14 cellular contexts compared by ENCODE assay signal in genomic region chr19:2080336-2080988, GRCh38. TPM values are rescaled to one million over a fixed set of nuclear protein-coding genes. Genes with fewer than 3 reads are reported as not detected.
DNase-seq lines count a peak whose midpoint lies in the region; ATAC-seq, FAIRE-seq and TF ChIP-seq lines count a peak whose summit lies in the region.
"Had no signal": no experiment of that assay in that cellular context is flagged by ENCODE, and none has a peak within 500 bp of the region (broad histone marks: within the 10 kb centered on the region; RNA-seq: fewer than 3 reads in every experiment).

No MANE protein-coding gene starts in this region.

- H3K27ac Mint-ChIP-seq in activated naive CD4-positive, alpha-beta T cell treated with anti-CD3 and anti-CD28 coated beads, Interleukin-2, amount 50 U/mL, for 24 hours, result peak overlapping the region; percentile 80
- peak overlapping the region; percentile 86 for H3K27ac Mint-ChIP-seq in activated CD8-positive, alpha-beta T cell treated with anti-CD3 and anti-CD28 coated beads, Interleukin-2, amount 10 ng/mL, durations not matched to agents 7 days and 5 days
- peak overlapping the region; percentile 39 for H3K27ac Mint-ChIP-seq in type B pancreatic cell

- dilution Hi-C loops in keratinocyte (cut with MboI; ENCODE audit: extremely low pct_ligation_motif_present, low sequenced_read_pairs), result no loop called here

- CTCF ChIA-PET in activated CD8-positive, alpha-beta T cell treated with anti-CD3 and anti-CD28 coated beads, Interleukin-2, amount 10 ng/mL, durations not matched to agents 7 days and 5 days (lab: Charles Lee), result interaction anchor here (1.1 to 1.4 kb wide), 2 partner anchors 10 to 13 kb away, joined by 3 to 4 read pairs; no protein-coding TSS in a partner anchor

- peak; percentile 75 for FAIRE-seq in keratinocyte (lab: Jason Lieb, UNC)
- FAIRE-seq: G401.6 had no signal

- H3K27ac ChIP-seq in keratinocyte (ENCODE audit: control insufficient read depth, insufficient read depth, low read length), result peak overlapping the region; percentile 52

- H3K4me2 ChIP-seq in keratinocyte (ENCODE audit: control insufficient read depth, extremely low read depth, insufficient read depth, low read depth, low read length), result peak overlapping the region; percentile 22

- peaks cover 2% of the 10 kb centered on the region for H3K36me3 Mint-ChIP-seq in activated naive CD4-positive, alpha-beta T cell treated with anti-CD3 and anti-CD28 coated beads, Interleukin-2, amount 50 U/mL, for 24 hours
- peaks cover 92% of the 10 kb centered on the region for H3K36me3 Mint-ChIP-seq in activated CD8-positive, alpha-beta T cell treated with anti-CD3 and anti-CD28 coated beads, Interleukin-2, amount 10 ng/mL, durations not matched to agents 7 days and 5 days (ENCODE audit: low read depth)
- peaks cover 3% of the 10 kb centered on the region for H3K36me3 Mint-ChIP-seq in type B pancreatic cell

- POLR2A ChIA-PET in activated CD8-positive, alpha-beta T cell treated with anti-CD3 and anti-CD28 coated beads, Interleukin-2, amount 10 ng/mL, durations not matched to agents 7 days and 5 days (lab: Charles Lee), result interaction anchor here (1.0 to 1.7 kb wide), 3 partner anchors 12 to 29 kb away, joined by 3 to 9 read pairs (median 4); no protein-coding TSS in a partner anchor

- peaks cover 43% of the 10 kb centered on the region for H3K4me1 Mint-ChIP-seq in activated naive CD4-positive, alpha-beta T cell treated with anti-CD3 and anti-CD28 coated beads, Interleukin-2, amount 50 U/mL, for 24 hours
- peaks cover 43% of the 10 kb centered on the region for H3K4me1 Mint-ChIP-seq in activated CD8-positive, alpha-beta T cell treated with anti-CD3 and anti-CD28 coated beads, Interleukin-2, amount 10 ng/mL, durations not matched to agents 7 days and 5 days (ENCODE audit: low read depth)
- H3K4me1 Mint-ChIP-seq in type B pancreatic cell (ENCODE audit: unreplicated experiment), result peaks cover 4% of the 10 kb centered on the region
- H3K4me1 Mint-ChIP-seq: brain had no signal

- no peaks in the 10 kb centered on the region for H3K9me3 ChIP-seq in keratinocyte (ENCODE audit: control insufficient read depth, low read depth, low read length)

- no peak overlapping the region for H2AFZ ChIP-seq in keratinocyte (ENCODE audit: control insufficient read depth, low read length)

- H3K9ac ChIP-seq in keratinocyte (ENCODE audit: control insufficient read depth, extremely low read depth, insufficient read depth, low read length), result no peak overlapping the region

- peaks cover 30% of the 10 kb centered on the region for H3K4me1 ChIP-seq in keratinocyte (ENCODE audit: control insufficient read depth, extremely low read depth, insufficient read depth, low read length)

- no peak for DNase-seq in activated naive CD4-positive, alpha-beta T cell treated with Interleukin-2 at 50 U/mL for 16 hours
- no peak for DNase-seq in activated CD8-positive, alpha-beta T cell treated with anti-CD3 and anti-CD28 coated beads, Interleukin-2, amount 10 ng/mL, durations not matched to agents 7 days and 5 days
- DNase-seq in keratinocyte (ENCODE audit: low read depth, low spot score) (no peak), type B pancreatic cell (ENCODE audit: extremely low spot score, unreplicated experiment) (no peak), T1000 (lab: John Stamatoyannopoulos, UW) (no peak), NCI-H146 (lab: John Stamatoyannopoulos, UW) (no peak)
- DNase-seq: hypothalamus; KG1; NCI-H187; stimulated activated CD4-positive, alpha-beta T cell treated with anti-CD3 and anti-CD28 coated beads, Interleukin-2, amount 100 ng/mL, for 24 hours had no signal

- peaks cover 38% of the 10 kb centered on the region for H3K79me2 ChIP-seq in keratinocyte (ENCODE audit: control insufficient read depth, insufficient read depth, low read length)

- no peaks in the 10 kb centered on the region for H3K9me1 ChIP-seq in keratinocyte (ENCODE audit: control insufficient read depth, extremely low read depth, insufficient read depth, low read length)

- no peak for ATAC-seq in activated CD8-positive, alpha-beta T cell treated with anti-CD3 and anti-CD28 coated beads, Interleukin-2, amount 10 ng/mL, durations not matched to agents 7 days and 5 days
- ATAC-seq in GM18511 (IDR thresholded peaks at IDR 0.05; ENCODE audit: unreplicated experiment), result no peak

- H3K36me3 ChIP-seq in keratinocyte (ENCODE audit: control insufficient read depth in 2 of 2, extremely low read depth in 1 of 2, insufficient read depth in 2 of 2, low read length in 2 of 2), result peaks cover 22 to 33% of the 10 kb centered on the region in 2 experiments

- peak overlapping the region; percentile 95 for H3K4me3 Mint-ChIP-seq in activated naive CD4-positive, alpha-beta T cell treated with anti-CD3 and anti-CD28 coated beads, Interleukin-2, amount 50 U/mL, for 24 hours
- H3K4me3 Mint-ChIP-seq in activated CD8-positive, alpha-beta T cell treated with anti-CD3 and anti-CD28 coated beads, Interleukin-2, amount 10 ng/mL, durations not matched to agents 7 days and 5 days, result peak overlapping the region; percentile 99
- no peak overlapping the region for H3K4me3 Mint-ChIP-seq in type B pancreatic cell
- H3K4me3 Mint-ChIP-seq: brain had no signal

- TF ChIP-seq CTCF in keratinocyte (optimal IDR thresholded peaks at IDR 0.05 in 1 of 3, IDR thresholded peaks at IDR 0.05 in 1 of 3, conservative IDR thresholded peaks at IDR 0.05 in 1 of 3; ENCODE audit: extremely low read depth in 1 of 3, insufficient read depth in 2 of 3, low read length in 3 of 3) (no peak), type B pancreatic cell (conservative IDR thresholded peaks at IDR 0.05) (no peak)

- no peaks in the 10 kb centered on the region for H3K9me3 Mint-ChIP-seq in activated naive CD4-positive, alpha-beta T cell treated with anti-CD3 and anti-CD28 coated beads, Interleukin-2, amount 50 U/mL, for 24 hours
- H3K9me3 Mint-ChIP-seq in activated CD8-positive, alpha-beta T cell treated with anti-CD3 and anti-CD28 coated beads, Interleukin-2, amount 10 ng/mL, durations not matched to agents 7 days and 5 days (ENCODE audit: insufficient read depth), result no peaks in the 10 kb centered on the region
- no peaks in the 10 kb centered on the region for H3K9me3 Mint-ChIP-seq in type B pancreatic cell
- H3K9me3 Mint-ChIP-seq: brain had no signal

- no peaks in the 10 kb centered on the region for H3K27me3 ChIP-seq in keratinocyte (ENCODE audit: control insufficient read depth, extremely low read depth, insufficient read depth, low read length)

- peak overlapping the region in 1 of 3 experiments; percentile 13 for H3K4me3 ChIP-seq in keratinocyte (ENCODE audit: control insufficient read depth in 2 of 3, extremely low read depth in 1 of 3, insufficient read depth in 2 of 3, low read depth in 1 of 3, low read length in 3 of 3)

- H4K20me1 ChIP-seq in keratinocyte (ENCODE audit: control insufficient read depth, extremely low read depth, insufficient read depth, low read length), result no peaks in the 10 kb centered on the region

- no peaks in the 10 kb centered on the region for H3K27me3 Mint-ChIP-seq in activated naive CD4-positive, alpha-beta T cell treated with anti-CD3 and anti-CD28 coated beads, Interleukin-2, amount 50 U/mL, for 24 hours
- no peaks in the 10 kb centered on the region for H3K27me3 Mint-ChIP-seq in activated CD8-positive, alpha-beta T cell treated with anti-CD3 and anti-CD28 coated beads, Interleukin-2, amount 10 ng/mL, durations not matched to agents 7 days and 5 days (ENCODE audit: low read depth)
- no peaks in the 10 kb centered on the region for H3K27me3 Mint-ChIP-seq in type B pancreatic cell
- H3K27me3 Mint-ChIP-seq: brain had no signal

RNA-seq across cellular contexts. Expression of gene MOB3A, which starts 15.7 kb away (rescaled TPM):
- total RNA-seq in activated CD8-positive, alpha-beta T cell treated with anti-CD3 and anti-CD28 coated beads, Interleukin-2, amount 10 ng/mL, durations not matched to agents 7 days and 5 days, result 100 to 1,000 TPM; 235 to 240 TPM
- 24.1 to 61.8 TPM (median 34.2 TPM) in 3 replicates for polyA plus RNA-seq in keratinocyte
- 8.6 TPM for polyA plus RNA-seq in keratinocyte (2011; ENCODE audit: low read depth)
- 35.7 and 45.2 TPM in 2 replicates for polyA plus RNA-seq in keratinocyte (2011; cell fraction: cytosol; rRNA removed)
- polyA plus RNA-seq in keratinocyte (2011; cell fraction: nucleus; rRNA removed), result 44.3 and 61.8 TPM in 2 replicates
- 20.9 and 52.4 TPM in 2 replicates for polyA plus RNA-seq in keratinocyte (2012; ENCODE audit: low replicate concordance)
- 57.5 to 202 TPM (median 64.4 TPM) in 3 replicates for polyA minus RNA-seq in keratinocyte
- polyA minus RNA-seq in keratinocyte (2011; cell fraction: cytosol; rRNA and poly(A)+ RNA removed), result 125 TPM
- polyA minus RNA-seq in keratinocyte (2011; cell fraction: nucleus; rRNA and poly(A)+ RNA removed), result 30.7 and 47.2 TPM in 2 replicates
- total RNA-seq in type B pancreatic cell (ENCODE audit: low replicate concordance), result 34.6 and 37.8 TPM in 2 replicates

RNA-seq across cellular contexts. Expression of gene IZUMO4, which starts 16.3 kb away (rescaled TPM):
- total RNA-seq in activated CD8-positive, alpha-beta T cell treated with anti-CD3 and anti-CD28 coated beads, Interleukin-2, amount 10 ng/mL, durations not matched to agents 7 days and 5 days, result 1 to 10 TPM; 8.7 to 9.5 TPM
- 6.0 to 14.9 TPM (median 6.7 TPM) in 3 replicates for polyA plus RNA-seq in keratinocyte
- polyA plus RNA-seq in keratinocyte (2011; ENCODE audit: low read depth), result 1.8 TPM
- polyA plus RNA-seq in keratinocyte (2011; cell fraction: cytosol; rRNA removed), result 3.4 and 6.7 TPM in 2 replicates
- polyA plus RNA-seq in keratinocyte (2011; cell fraction: nucleus; rRNA removed), result 23.2 and 33.2 TPM in 2 replicates
- polyA plus RNA-seq in keratinocyte (2012; ENCODE audit: low replicate concordance), result 6.3 and 7.6 TPM in 2 replicates
- 5.0 to 8.4 TPM (median 7.2 TPM) in 3 replicates for polyA minus RNA-seq in keratinocyte
- polyA minus RNA-seq in keratinocyte (2011; cell fraction: cytosol; rRNA and poly(A)+ RNA removed), result 3.5 TPM
- polyA minus RNA-seq in keratinocyte (2011; cell fraction: nucleus; rRNA and poly(A)+ RNA removed), result 1.6 and 3.3 TPM in 2 replicates
- 4.9 and 7.4 TPM in 2 replicates for total RNA-seq in type B pancreatic cell (ENCODE audit: low replicate concordance)

RNA-seq across cellular contexts. Expression of gene MKNK2, which starts 29.4 kb away (rescaled TPM):
- 100 to 1,000 TPM; 332 to 348 TPM for total RNA-seq in activated CD8-positive, alpha-beta T cell treated with anti-CD3 and anti-CD28 coated beads, Interleukin-2, amount 10 ng/mL, durations not matched to agents 7 days and 5 days
- 64.0 to 113 TPM (median 88.3 TPM) in 3 replicates for polyA plus RNA-seq in keratinocyte
- polyA plus RNA-seq in keratinocyte (2011; ENCODE audit: low read depth), result 155 TPM
- 54.2 and 95.8 TPM in 2 replicates for polyA plus RNA-seq in keratinocyte (2011; cell fraction: cytosol; rRNA removed)
- 87.3 and 99.2 TPM in 2 replicates for polyA plus RNA-seq in keratinocyte (2011; cell fraction: nucleus; rRNA removed)
- 101 and 231 TPM in 2 replicates for polyA plus RNA-seq in keratinocyte (2012; ENCODE audit: low replicate concordance)
- 111 to 139 TPM (median 130 TPM) in 3 replicates for polyA minus RNA-seq in keratinocyte
- 391 TPM for polyA minus RNA-seq in keratinocyte (2011; cell fraction: cytosol; rRNA and poly(A)+ RNA removed)
- polyA minus RNA-seq in keratinocyte (2011; cell fraction: nucleus; rRNA and poly(A)+ RNA removed), result 86.2 and 87.5 TPM in 2 replicates
- 118 and 120 TPM in 2 replicates for total RNA-seq in type B pancreatic cell (ENCODE audit: low replicate concordance)
